ENCODE assay signal across 2 cellular contexts in genomic region chr18:45590546-45590945, GRCh38.
A peak's percentile ranks its signal among the peaks of the same experiment; 100 is the strongest.
TF ChIP-seq lines count a peak whose summit lies in the region.

No MANE protein-coding gene starts in this region.

TF ChIP-seq in Ishikawa, 13 proteins besides CTCF, POLR2A, EP300 and RAD21:
- TF ChIP-seq NFIC (IDR thresholded peaks at IDR 0.05) (peak; percentile 37; the same call in 1 of the 2 replicates), USF1 (IDR thresholded peaks at IDR 0.05) (no peak), CREB1 (IDR thresholded peaks at IDR 0.05; ENCODE audit: low read depth) (no peak), TCF12 (IDR thresholded peaks at IDR 0.05; ENCODE audit: low read depth) (no peak), ZBTB7A (IDR thresholded peaks at IDR 0.05; ENCODE audit: low read depth) (no peak), TEAD4 (IDR thresholded peaks at IDR 0.05) (no peak; the same call in 1 of the 2 replicates), MAX (IDR thresholded peaks at IDR 0.05) (no peak)

TF ChIP-seq in H1, 55 proteins besides CTCF, POLR2A, EP300 and RAD21:
- TF ChIP-seq JUND (IDR thresholded peaks at IDR 0.05; ENCODE audit: low read length) (no peak), KDM1A (IDR thresholded peaks at IDR 0.05; ENCODE audit: borderline replicate concordance, low read length) (peak; percentile 49; the same call in 1 of the 2 replicates)
